In genomic region chr1:154995301-154995983, GRCh38 we compare ENCODE assay signal across 8 cellular contexts. TPM values are rescaled to one million over a fixed set of nuclear protein-coding genes. Genes with fewer than 3 reads are reported as not detected.
DNase-seq lines count a peak whose midpoint lies in the region; ATAC-seq and TF ChIP-seq lines count a peak whose summit lies in the region.
"Not testable (repeated sequence)": the region's sequence is repeated elsewhere in the genome, so short reads cannot be mapped to it uniquely, and the experiment has no call there.

No MANE protein-coding gene starts in this region.

- not testable (repeated sequence) for H3K9me3 ChIP-seq in H9 (ENCODE audit: control insufficient read depth, low read depth, low read length)

- not testable (repeated sequence) for H3K79me1 ChIP-seq in H9 (ENCODE audit: insufficient read depth, low read depth, low read length, poor library complexity, severe bottlenecking)

- H2BK120ac ChIP-seq in H9 (ENCODE audit: low read depth, low read length, poor library complexity, severe bottlenecking) = not testable (repeated sequence)

- not testable (repeated sequence) for H3K36me3 ChIP-seq in BJ (ENCODE audit: control insufficient read depth, insufficient read depth, low read length)

- DNase-seq in BJ (ENCODE audit: low read depth) = not testable (repeated sequence)
- DNase-seq in H9 (peak; percentile 43), NCI-H2171 treated with DMSO at 0.1 percent for 48 hours (lab: John Stamatoyannopoulos, UW) (peak; percentile 55), SK-N-DZ (ENCODE audit: low spot score) (peak; percentile 72), astrocyte of the hippocampus (ENCODE audit: low read depth, low spot score) (peak; percentile 78), fibroblast of pulmonary artery (ENCODE audit: low read depth) (peak; percentile 90), lung microvascular endothelial cell (ENCODE audit: low read depth in 2 of 2) (peak; percentile 53 to 83)

- H3K36me3 Mint-ChIP-seq in H9 (ENCODE audit: insufficient read depth in 1 of 3, low read depth in 3 of 3) = peaks cover 3 to 11% (median 8%) of the 10 kb centered on the region in 3 experiments; a peak in 5 of 7 replicates
- H3K36me3 Mint-ChIP-seq in stimulated activated memory B cell treated with anti-CD40 and anti-IgM and Interleukin-4, amounts not matched to agents 10 μg/mL and 1 μg/mL and 100 μg/mL, for 72 hours = not testable (repeated sequence)

- H2AFZ ChIP-seq in H9 (ENCODE audit: low read length) = not testable (repeated sequence)

- not testable (repeated sequence) for H3K23me2 ChIP-seq in H9 (ENCODE audit: insufficient read length, low read depth, low read length, poor library complexity, severe bottlenecking)

- ATAC-seq in stimulated activated memory B cell treated with anti-CD40 and anti-IgM and Interleukin-4, amounts not matched to agents 10 μg/mL and 1 μg/mL and 100 μg/mL, for 72 hours = not testable (repeated sequence)

- H3K4me3 Mint-ChIP-seq in H9; stimulated activated memory B cell treated with anti-CD40 and anti-IgM and Interleukin-4, amounts not matched to agents 10 μg/mL and 1 μg/mL and 100 μg/mL, for 72 hours: not testable (repeated sequence)

- POLR2A ChIA-PET in BJ (lab: Charles Lee) = interaction anchor here (0.7 kb wide), 1 partner anchor 368 kb away, joined by 14 read pairs; no protein-coding TSS in a partner anchor

- H2BK15ac ChIP-seq in H9 (ENCODE audit: low read depth, low read length) = not testable (repeated sequence)

- not testable (repeated sequence) for H3K9me3 Mint-ChIP-seq in H9; stimulated activated memory B cell treated with anti-CD40 and anti-IgM and Interleukin-4, amounts not matched to agents 10 μg/mL and 1 μg/mL and 100 μg/mL, for 72 hours

- TF ChIP-seq CTCF in BJ (IDR thresholded peaks at IDR 0.05; ENCODE audit: insufficient read depth, low read depth, low read length) = peak; percentile 56
- TF ChIP-seq CTCF in H9 (conservative IDR thresholded peaks at IDR 0.05) = peak; percentile 66
- peak; percentile 44 for TF ChIP-seq CTCF in fibroblast of pulmonary artery (IDR thresholded peaks at IDR 0.05; ENCODE audit: low read length, missing control alignments)

- H2BK5ac ChIP-seq in H9 (ENCODE audit: insufficient read length, low read length) = not testable (repeated sequence)

- not testable (repeated sequence) for H3T11ph ChIP-seq in H9 (ENCODE audit: low read length)

- not testable (repeated sequence) for H3K9ac ChIP-seq in H9 (ENCODE audit: extremely low read depth, insufficient read length, low read length)

- not testable (repeated sequence) for H4K5ac ChIP-seq in H9 (ENCODE audit: insufficient read length, low read depth, low read length)

- not testable (repeated sequence) for H3K18ac ChIP-seq in H9 (ENCODE audit: insufficient read length, low read depth, low read length)

- H3K27me3 Mint-ChIP-seq in H9 (ENCODE audit: low read depth); stimulated activated memory B cell treated with anti-CD40 and anti-IgM and Interleukin-4, amounts not matched to agents 10 μg/mL and 1 μg/mL and 100 μg/mL, for 72 hours: not testable (repeated sequence)

- not testable (repeated sequence) for H3K23ac ChIP-seq in H9 (ENCODE audit: insufficient read length, low read depth, low read length)

- not testable (repeated sequence) for H3K14ac ChIP-seq in H9 (ENCODE audit: insufficient read depth, low read length)

- H2AK5ac ChIP-seq in H9 (ENCODE audit: insufficient read length, low read length) = not testable (repeated sequence)

- H3K79me2 ChIP-seq in H9 (ENCODE audit: insufficient read depth, low read length) = not testable (repeated sequence)

- H4K20me1 ChIP-seq in H9 (ENCODE audit: control insufficient read depth, insufficient read depth, insufficient read length) = not testable (repeated sequence)

- not testable (repeated sequence) for H4K91ac ChIP-seq in H9 (ENCODE audit: insufficient read length, low read depth, low read length)

- not testable (repeated sequence) for H4K8ac ChIP-seq in H9 (replicated peaks; ENCODE audit: insufficient read length, low read depth, low read length)

- not testable (repeated sequence) for H3K56ac ChIP-seq in H9 (ENCODE audit: insufficient read length, low read depth, low read length)

- H3K4me1 Mint-ChIP-seq in H9 = peaks cover 13 to 27% of the 10 kb centered on the region in 2 experiments
- peaks cover 53% of the 10 kb centered on the region for H3K4me1 Mint-ChIP-seq in stimulated activated memory B cell treated with anti-CD40 and anti-IgM and Interleukin-4, amounts not matched to agents 10 μg/mL and 1 μg/mL and 100 μg/mL, for 72 hours

- not testable (repeated sequence) for H3K27ac ChIP-seq in H9 (ENCODE audit: insufficient read length, low read depth, low read length)

- WGBS in H9 (ENCODE audit: extremely low coverage, insufficient read length, low lambda C conversion rate) = no CpG with 5 or more reads among the region's 13 CpGs

- CTCF ChIA-PET in BJ (lab: Yijun Ruan, JAX) = interaction anchor here (0.7 to 9.0 kb wide), 12 partner anchors 8 to 516 kb away, joined by 3 to 95 read pairs (median 7); partner anchors contain the start of genes FLAD1, PBXIP1, PYGO2 and SHC1

- H3K4me1 ChIP-seq in H9 (ENCODE audit: insufficient read depth, low read length) = not testable (repeated sequence)

- not testable (repeated sequence) for H3K27me3 ChIP-seq in BJ (ENCODE audit: control insufficient read depth, insufficient read depth, low read length); H9 (ENCODE audit: insufficient read depth, low read length)

- not testable (repeated sequence) for H3K4me3 ChIP-seq in BJ (ENCODE audit: low read depth, low read length); fibroblast of pulmonary artery (replicated peaks; ENCODE audit: low read depth, low read length)

- H2BK12ac ChIP-seq in H9 (ENCODE audit: insufficient read length, low read depth, low read length) = not testable (repeated sequence)

- H2BK20ac ChIP-seq in H9 (ENCODE audit: low read depth, low read length, poor library complexity, severe bottlenecking) = not testable (repeated sequence)

- H3K4me2 ChIP-seq in H9 (ENCODE audit: insufficient read depth, insufficient read length, low read length) = not testable (repeated sequence)

- not testable (repeated sequence) for H3K4ac ChIP-seq in H9 (ENCODE audit: low read depth, low read length)

- not testable (repeated sequence) for H3K27ac Mint-ChIP-seq in H9
- H3K27ac Mint-ChIP-seq in stimulated activated memory B cell treated with anti-CD40 and anti-IgM and Interleukin-4, amounts not matched to agents 10 μg/mL and 1 μg/mL and 100 μg/mL, for 72 hours = peak overlapping the region; percentile 54

RNA-seq across cellular contexts. Expression of gene LENEP, which starts 2.1 kb away (rescaled TPM):
- not detected in 2 replicates for polyA plus RNA-seq in BJ (2011; rRNA removed)
- polyA minus RNA-seq in BJ (2011; rRNA and poly(A)+ RNA removed) = 1.2 TPM in 1 of 2 replicates, not detected in the other
- total RNA-seq in H9 (2021) (1.4 and 2.8 TPM in 2 replicates), lung microvascular endothelial cell (0.40 and 0.44 TPM in 2 replicates)
- polyA plus RNA-seq in SK-N-DZ (2014; cell fraction: cytosol; rRNA removed) = not detected in 2 replicates
- 0.98 TPM in 1 of 2 replicates, not detected in the other for polyA plus RNA-seq in SK-N-DZ (2014; cell fraction: nucleus; rRNA removed)

RNA-seq across cellular contexts. Expression of gene ZBTB7B, which starts 7.2 kb away (rescaled TPM):
- 18.1 and 29.4 TPM in 2 replicates for polyA plus RNA-seq in BJ (2011; rRNA removed)
- 21.3 and 22.4 TPM in 2 replicates for polyA minus RNA-seq in BJ (2011; rRNA and poly(A)+ RNA removed)
- total RNA-seq in H9 (2021) (33.5 and 38.3 TPM in 2 replicates), lung microvascular endothelial cell (7.4 and 10.3 TPM in 2 replicates)
- 4.1 and 4.9 TPM in 2 replicates for polyA plus RNA-seq in SK-N-DZ (2014; cell fraction: cytosol; rRNA removed)
- polyA plus RNA-seq in SK-N-DZ (2014; cell fraction: nucleus; rRNA removed) = 8.2 and 11.4 TPM in 2 replicates

RNA-seq across cellular contexts. Expression of gene FLAD1, which starts 12.3 kb away (rescaled TPM):
- 26.5 and 40.5 TPM in 2 replicates for polyA plus RNA-seq in BJ (2011; rRNA removed)
- polyA minus RNA-seq in BJ (2011; rRNA and poly(A)+ RNA removed) = 26.9 and 52.6 TPM in 2 replicates
- 97.0 and 102 TPM in 2 replicates for total RNA-seq in H9 (2021)
- 133 and 172 TPM in 2 replicates for polyA plus RNA-seq in SK-N-DZ (2014; cell fraction: cytosol; rRNA removed)
- polyA plus RNA-seq in SK-N-DZ (2014; cell fraction: nucleus; rRNA removed) = 243 and 343 TPM in 2 replicates
- 18.3 and 24.2 TPM in 2 replicates for total RNA-seq in lung microvascular endothelial cell

RNA-seq across cellular contexts. Expression of gene CKS1B, which starts 21.0 kb away (rescaled TPM):
- 111 and 160 TPM in 2 replicates for polyA plus RNA-seq in BJ (2011; rRNA removed)
- polyA minus RNA-seq in BJ (2011; rRNA and poly(A)+ RNA removed) = 32.3 and 34.2 TPM in 2 replicates
- total RNA-seq in H9 (2021) (279 and 283 TPM in 2 replicates), lung microvascular endothelial cell (30.4 and 54.5 TPM in 2 replicates)
- polyA plus RNA-seq in SK-N-DZ (2014; cell fraction: cytosol; rRNA removed) = 523 and 644 TPM in 2 replicates
- 311 and 412 TPM in 2 replicates for polyA plus RNA-seq in SK-N-DZ (2014; cell fraction: nucleus; rRNA removed)

RNA-seq across cellular contexts. Expression of gene SHC1, which starts 24.9 kb away (rescaled TPM):
- polyA plus RNA-seq in BJ (2011; rRNA removed) = 455 and 653 TPM in 2 replicates
- 247 and 437 TPM in 2 replicates for polyA minus RNA-seq in BJ (2011; rRNA and poly(A)+ RNA removed)
- total RNA-seq in H9 (2021) (168 and 173 TPM in 2 replicates), lung microvascular endothelial cell (175 and 321 TPM in 2 replicates)
- polyA plus RNA-seq in SK-N-DZ (2014; cell fraction: cytosol; rRNA removed) = 65.4 and 75.4 TPM in 2 replicates
- 98.6 and 121 TPM in 2 replicates for polyA plus RNA-seq in SK-N-DZ (2014; cell fraction: nucleus; rRNA removed)
